17 cellular contexts compared by ENCODE assay signal in the genomic region with DNA sequence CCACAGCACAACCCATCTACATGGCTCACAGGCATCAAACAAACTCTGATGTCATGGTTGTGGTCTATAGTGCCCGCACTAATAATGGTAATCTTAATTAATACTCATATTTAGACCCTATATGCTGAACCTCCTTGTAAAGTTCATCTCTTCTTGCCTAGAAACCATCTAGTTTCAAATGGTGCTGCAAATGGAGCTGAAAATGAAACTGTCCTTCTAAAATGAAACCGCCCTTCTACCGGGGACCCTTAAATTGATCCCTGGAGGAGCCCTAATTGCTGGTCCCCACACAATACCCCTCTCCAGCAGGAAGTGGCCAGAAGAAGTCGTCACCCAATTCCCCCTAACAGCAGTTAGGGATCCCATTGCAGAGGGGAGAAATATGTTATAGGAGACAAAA.
"Had no signal": no experiment of that assay in that cellular context is flagged by ENCODE, and none has a peak within 500 bp of the region (broad histone marks: within the 10 kb centered on the region; RNA-seq: fewer than 3 reads in every experiment).

No MANE protein-coding gene starts in this region.

- H3K9me3 ChIP-seq: ascending aorta, esophagus squamous epithelium, mucosa of descending colon, tibial nerve had no signal

- H3K4me3 Mint-ChIP-seq: activated CD4-positive, alpha-beta memory T cell treated with anti-CD3 and anti-CD28 coated beads for 36 hours; activated naive CD8-positive, alpha-beta T cell treated with anti-CD3 and anti-CD28 coated beads, Interleukin-2, amount 10 ng/mL, durations not matched to agents 7 days and 5 days; naive thymus-derived CD8-positive, alpha-beta T cell; stimulated activated memory B cell treated with anti-CD40 and anti-IgM and Interleukin-4, amounts not matched to agents 10 μg/mL and 1 μg/mL and 100 μg/mL, for 72 hours had no signal

- H3K4me3 ChIP-seq: dorsolateral prefrontal cortex, esophagus squamous epithelium, mucosa of descending colon, smooth muscle cell, tibial nerve had no signal

- H3K36me3 ChIP-seq: ascending aorta, esophagus squamous epithelium, tibial nerve had no signal

- H3K27ac ChIP-seq: ascending aorta, dorsolateral prefrontal cortex, esophagus squamous epithelium, tibial nerve had no signal

- DNase-seq: activated CD4-positive, alpha-beta memory T cell treated with anti-CD3 and anti-CD28 coated beads for 36 hours; activated CD4-positive, alpha-beta T cell treated with anti-CD3 and anti-CD28 coated beads for 1 hour; activated naive CD8-positive, alpha-beta T cell treated with anti-CD3 and anti-CD28 coated beads, Interleukin-2, amount 10 ng/mL, durations not matched to agents 7 days and 5 days; dorsolateral prefrontal cortex; esophagus squamous epithelium; foreskin fibroblast; glutamatergic neuron; mucosa of descending colon; naive thymus-derived CD8-positive, alpha-beta T cell; occipital lobe; right cardiac atrium; T-helper 9 cell had no signal

- H3K4me1 Mint-ChIP-seq: activated naive CD8-positive, alpha-beta T cell treated with anti-CD3 and anti-CD28 coated beads, Interleukin-2, amount 10 ng/mL, durations not matched to agents 7 days and 5 days; naive thymus-derived CD8-positive, alpha-beta T cell had no signal

- ATAC-seq: mucosa of descending colon; naive thymus-derived CD8-positive, alpha-beta T cell; right cardiac atrium; stimulated activated memory B cell treated with anti-CD40 and anti-IgM and Interleukin-4, amounts not matched to agents 10 μg/mL and 1 μg/mL and 100 μg/mL, for 72 hours had no signal

- H3K4me2 ChIP-seq: smooth muscle cell had no signal

- H3K36me3 Mint-ChIP-seq: activated CD4-positive, alpha-beta memory T cell treated with anti-CD3 and anti-CD28 coated beads for 36 hours; activated naive CD8-positive, alpha-beta T cell treated with anti-CD3 and anti-CD28 coated beads, Interleukin-2, amount 10 ng/mL, durations not matched to agents 7 days and 5 days; naive thymus-derived CD8-positive, alpha-beta T cell; stimulated activated memory B cell treated with anti-CD40 and anti-IgM and Interleukin-4, amounts not matched to agents 10 μg/mL and 1 μg/mL and 100 μg/mL, for 72 hours had no signal

- H3K4me1 ChIP-seq: ascending aorta, esophagus squamous epithelium, tibial nerve had no signal

- H3K9me3 Mint-ChIP-seq: stimulated activated memory B cell treated with anti-CD40 and anti-IgM and Interleukin-4, amounts not matched to agents 10 μg/mL and 1 μg/mL and 100 μg/mL, for 72 hours had no signal

- H3K27me3 Mint-ChIP-seq: activated CD4-positive, alpha-beta memory T cell treated with anti-CD3 and anti-CD28 coated beads for 36 hours; activated naive CD8-positive, alpha-beta T cell treated with anti-CD3 and anti-CD28 coated beads, Interleukin-2, amount 10 ng/mL, durations not matched to agents 7 days and 5 days; naive thymus-derived CD8-positive, alpha-beta T cell; progenitor cell of endocrine pancreas; stimulated activated memory B cell treated with anti-CD40 and anti-IgM and Interleukin-4, amounts not matched to agents 10 μg/mL and 1 μg/mL and 100 μg/mL, for 72 hours had no signal

- H3K27me3 ChIP-seq: ascending aorta, dorsolateral prefrontal cortex, esophagus squamous epithelium, tibial nerve had no signal

- H3K27ac Mint-ChIP-seq: activated CD4-positive, alpha-beta memory T cell treated with anti-CD3 and anti-CD28 coated beads for 36 hours; activated naive CD8-positive, alpha-beta T cell treated with anti-CD3 and anti-CD28 coated beads, Interleukin-2, amount 10 ng/mL, durations not matched to agents 7 days and 5 days; naive thymus-derived CD8-positive, alpha-beta T cell; progenitor cell of endocrine pancreas; stimulated activated memory B cell treated with anti-CD40 and anti-IgM and Interleukin-4, amounts not matched to agents 10 μg/mL and 1 μg/mL and 100 μg/mL, for 72 hours had no signal
